9 cellular contexts compared by ENCODE assay signal in the genomic region with DNA sequence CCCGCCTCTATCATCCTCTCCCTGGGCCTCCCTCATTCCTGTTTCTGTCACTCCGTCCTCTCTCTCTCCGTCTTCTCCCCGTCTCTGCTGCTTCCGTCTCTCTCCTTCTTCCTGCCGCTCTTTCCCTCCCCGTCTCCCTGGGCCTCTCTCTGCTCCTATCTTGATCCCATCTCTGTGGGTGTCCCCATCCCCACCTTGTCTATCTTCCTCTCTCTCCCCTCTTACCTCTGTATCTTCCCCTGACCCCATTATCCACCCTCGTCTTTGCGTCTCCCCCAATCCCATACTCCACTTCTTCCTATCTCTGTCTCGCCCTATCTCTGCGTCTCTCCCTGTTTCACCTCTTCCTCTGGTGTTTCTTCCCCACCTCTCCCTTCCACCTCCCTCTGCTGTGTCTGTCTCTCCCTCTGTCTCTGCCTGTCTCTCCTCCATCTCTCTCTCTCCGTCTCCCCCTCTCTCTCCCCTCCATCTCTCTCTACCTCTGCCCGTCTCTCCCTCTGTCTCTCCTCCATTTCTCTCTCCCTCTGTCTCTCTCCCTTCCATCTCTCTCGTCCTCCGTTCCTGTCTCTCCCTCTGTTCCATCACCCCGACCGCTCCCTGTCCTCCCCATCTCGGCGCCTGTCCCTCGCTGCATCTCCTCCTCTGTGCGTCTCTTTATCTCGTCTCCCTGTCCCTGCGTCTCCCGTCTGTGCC. TPM values are rescaled to one million over a fixed set of nuclear protein-coding genes. Genes with fewer than 3 reads are reported as not detected.
DNase-seq lines count a peak whose midpoint lies in the region; ATAC-seq and TF ChIP-seq lines count a peak whose summit lies in the region.
"Had no signal": no experiment of that assay in that cellular context is flagged by ENCODE, and none has a peak within 500 bp of the region (broad histone marks: within the 10 kb centered on the region; RNA-seq: fewer than 3 reads in every experiment).

No MANE protein-coding gene starts in this region.

- no peak for ATAC-seq in activated CD8-positive, alpha-beta T cell treated with anti-CD3 and anti-CD28 coated beads, Interleukin-2, amount 10 ng/mL, durations not matched to agents 7 days and 5 days

- TF ChIP-seq CTCF in tibial artery (IDR thresholded peaks at IDR 0.05) = no peak

- peak overlapping the region; percentile 82 for H3K27ac Mint-ChIP-seq in activated naive CD4-positive, alpha-beta T cell treated with anti-CD3 and anti-CD28 coated beads, Interleukin-2, amount 50 U/mL, for 24 hours
- H3K27ac Mint-ChIP-seq in activated CD8-positive, alpha-beta T cell treated with anti-CD3 and anti-CD28 coated beads, Interleukin-2, amount 10 ng/mL, durations not matched to agents 7 days and 5 days = peak overlapping the region; percentile 86

- H3K4me3 ChIP-seq in iPS-18c (ENCODE audit: insufficient read depth, low read depth, low read length) (peak overlapping the region; percentile 67), tibial artery (peak overlapping the region; percentile 26 to 48)

- H3K27me3 Mint-ChIP-seq in activated naive CD4-positive, alpha-beta T cell treated with anti-CD3 and anti-CD28 coated beads, Interleukin-2, amount 50 U/mL, for 24 hours = peaks cover 18% of the 10 kb centered on the region
- H3K27me3 Mint-ChIP-seq in activated CD8-positive, alpha-beta T cell treated with anti-CD3 and anti-CD28 coated beads, Interleukin-2, amount 10 ng/mL, durations not matched to agents 7 days and 5 days (ENCODE audit: low read depth) = peaks cover 49% of the 10 kb centered on the region

- CTCF ChIA-PET in activated CD8-positive, alpha-beta T cell treated with anti-CD3 and anti-CD28 coated beads, Interleukin-2, amount 10 ng/mL, durations not matched to agents 7 days and 5 days (lab: Charles Lee) = no interaction called here

- H3K36me3 Mint-ChIP-seq in activated naive CD4-positive, alpha-beta T cell treated with anti-CD3 and anti-CD28 coated beads, Interleukin-2, amount 50 U/mL, for 24 hours = no peaks in the 10 kb centered on the region
- no peaks in the 10 kb centered on the region for H3K36me3 Mint-ChIP-seq in activated CD8-positive, alpha-beta T cell treated with anti-CD3 and anti-CD28 coated beads, Interleukin-2, amount 10 ng/mL, durations not matched to agents 7 days and 5 days (ENCODE audit: low read depth)

- H3K4me1 ChIP-seq in tibial artery = peaks cover 0 to 29% (median 17%) of the 10 kb centered on the region in 4 donors

- H3K9me3 ChIP-seq in iPS-18c (ENCODE audit: control insufficient read depth, insufficient read depth, low read length) = no peaks in the 10 kb centered on the region
- no peaks in the 10 kb centered on the region for H3K9me3 ChIP-seq in tibial artery

- no peaks in the 10 kb centered on the region for H3K9me3 Mint-ChIP-seq in activated naive CD4-positive, alpha-beta T cell treated with anti-CD3 and anti-CD28 coated beads, Interleukin-2, amount 50 U/mL, for 24 hours
- no peaks in the 10 kb centered on the region for H3K9me3 Mint-ChIP-seq in activated CD8-positive, alpha-beta T cell treated with anti-CD3 and anti-CD28 coated beads, Interleukin-2, amount 10 ng/mL, durations not matched to agents 7 days and 5 days (ENCODE audit: insufficient read depth)

- intact Hi-C loops in tibial artery (cut with DNase I; ENCODE audit: low total_unique reads) = no loop called here

- H3K4me3 Mint-ChIP-seq in activated naive CD4-positive, alpha-beta T cell treated with anti-CD3 and anti-CD28 coated beads, Interleukin-2, amount 50 U/mL, for 24 hours = peak overlapping the region; percentile 86
- H3K4me3 Mint-ChIP-seq in activated CD8-positive, alpha-beta T cell treated with anti-CD3 and anti-CD28 coated beads, Interleukin-2, amount 10 ng/mL, durations not matched to agents 7 days and 5 days = peak overlapping the region; percentile 84

- no peaks in the 10 kb centered on the region for H3K36me3 ChIP-seq in tibial artery

- H3K27ac ChIP-seq in tibial artery = no peak overlapping the region

- POLR2A ChIA-PET in activated CD8-positive, alpha-beta T cell treated with anti-CD3 and anti-CD28 coated beads, Interleukin-2, amount 10 ng/mL, durations not matched to agents 7 days and 5 days (lab: Charles Lee) = no interaction called here

- H3K27me3 ChIP-seq in tibial artery = peaks cover 4 to 60% of the 10 kb centered on the region in 2 donors

- no peak for DNase-seq in activated naive CD4-positive, alpha-beta T cell (lab: John Stamatoyannopoulos, UW)
- DNase-seq in activated CD8-positive, alpha-beta T cell treated with anti-CD3 and anti-CD28 coated beads, Interleukin-2, amount 10 ng/mL, durations not matched to agents 7 days and 5 days = no peak
- DNase-seq in tibial artery = no peak
- no peak for DNase-seq in glomerular visceral epithelial cell (ENCODE audit: extremely low spot score)
- DNase-seq in AG08396 (ENCODE audit: low spot score) = no peak
- no peak for DNase-seq in NCI-H2029 treated with DMSO at 0.1 percent for 48 hours (lab: John Stamatoyannopoulos, UW)

- H3K4me1 Mint-ChIP-seq in activated naive CD4-positive, alpha-beta T cell treated with anti-CD3 and anti-CD28 coated beads, Interleukin-2, amount 50 U/mL, for 24 hours = peaks cover 45% of the 10 kb centered on the region
- peaks cover 43% of the 10 kb centered on the region for H3K4me1 Mint-ChIP-seq in activated CD8-positive, alpha-beta T cell treated with anti-CD3 and anti-CD28 coated beads, Interleukin-2, amount 10 ng/mL, durations not matched to agents 7 days and 5 days (ENCODE audit: low read depth)

RNA-seq across cellular contexts. Expression of a gene that starts 4.3 kb away (rescaled TPM):
- under 1 TPM; 0.05 to 0.08 TPM for total RNA-seq in activated CD8-positive, alpha-beta T cell treated with anti-CD3 and anti-CD28 coated beads, Interleukin-2, amount 10 ng/mL, durations not matched to agents 7 days and 5 days

RNA-seq across cellular contexts. Expression of a gene that starts 6.4 kb away (rescaled TPM):
- 10 to 100 TPM; 70.3 to 71.3 TPM for total RNA-seq in activated CD8-positive, alpha-beta T cell treated with anti-CD3 and anti-CD28 coated beads, Interleukin-2, amount 10 ng/mL, durations not matched to agents 7 days and 5 days

RNA-seq across cellular contexts. Expression of a gene that starts 33.6 kb away (rescaled TPM):
- total RNA-seq in activated CD8-positive, alpha-beta T cell treated with anti-CD3 and anti-CD28 coated beads, Interleukin-2, amount 10 ng/mL, durations not matched to agents 7 days and 5 days = not detected
- total RNA-seq: HT1080 had no signal

RNA-seq across cellular contexts. Expression of a gene that starts 34.0 kb away (rescaled TPM):
- total RNA-seq in activated CD8-positive, alpha-beta T cell treated with anti-CD3 and anti-CD28 coated beads, Interleukin-2, amount 10 ng/mL, durations not matched to agents 7 days and 5 days = 10 to 100 TPM; 17.1 to 19.4 TPM

RNA-seq across cellular contexts. Expression of a gene that starts 48.0 kb away (rescaled TPM):
- 10 to 100 TPM; 46.4 to 50.4 TPM for total RNA-seq in activated CD8-positive, alpha-beta T cell treated with anti-CD3 and anti-CD28 coated beads, Interleukin-2, amount 10 ng/mL, durations not matched to agents 7 days and 5 days
